ENCODE assay signal across 9 cellular contexts in the genomic region with DNA sequence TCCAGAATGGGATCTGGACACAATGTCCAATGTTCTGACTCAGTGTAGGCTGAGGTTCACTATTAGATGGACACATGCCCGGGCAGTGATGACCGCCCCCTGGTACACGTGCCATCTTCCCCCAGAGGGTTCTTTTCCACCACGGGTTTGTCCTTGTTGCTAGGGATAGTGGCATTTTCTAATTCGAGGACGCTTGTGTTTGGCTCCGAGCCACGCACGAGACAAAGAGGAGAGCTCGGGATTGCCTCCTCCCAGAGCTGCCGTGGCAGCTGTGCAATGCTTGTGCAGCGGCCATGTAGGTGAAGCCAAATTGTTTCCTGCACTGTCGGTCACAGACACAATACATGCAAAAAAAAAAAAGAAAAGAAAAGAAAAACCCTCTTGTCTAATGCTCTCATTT.
"Had no signal": no experiment of that assay in that cellular context is flagged by ENCODE, and none has a peak within 500 bp of the region (broad histone marks: within the 10 kb centered on the region; RNA-seq: fewer than 3 reads in every experiment).

No MANE protein-coding gene starts in this region.

- DNase-seq: activated CD4-positive, alpha-beta T cell treated with anti-CD3 and anti-CD28 coated beads, Interleukin-2, amount 50 U/mL, for 4 hours; activated CD4-positive, CD25-positive, alpha-beta regulatory T cell treated with anti-CD3 and anti-CD28 coated beads, Interleukin-2, amount 50 U/mL, for 72 hours; activated naive CD4-positive, alpha-beta T cell treated with Interleukin-2 at 50 U/mL for 16 hours; aorta; cerebellar nuclear complex; effector memory CD8-positive, alpha-beta T cell; nephron progenitor cell; testis; upper lobe of right lung had no signal
